24 cellular contexts compared by ENCODE assay signal in genomic region chr1:115474166-115474565, GRCh38.
"Had no signal": no experiment of that assay in that cellular context is flagged by ENCODE, and none has a peak within 500 bp of the region (broad histone marks: within the 10 kb centered on the region; RNA-seq: fewer than 3 reads in every experiment).

No MANE protein-coding gene starts in this region.

- DNase-seq: activated CD4-positive, alpha-beta T cell treated with anti-CD3 and anti-CD28 coated beads, Interleukin-2, amount 10 ng/mL, durations not matched to agents 7 days and 5 days; activated CD8-positive, alpha-beta T cell treated with anti-CD3 and anti-CD28 coated beads for 36 hours; activated gamma-delta T cell treated with Interleukin-2 at 50 U/mL for 16 hours; activated T-cell treated with anti-CD3 and anti-CD28 coated beads, Interleukin-2, amount 50 U/mL, for 1 hour; anterior cingulate cortex; body of pancreas; central memory CD4-positive, alpha-beta T cell; dermis blood vessel endothelial cell; effector memory CD4-positive, alpha-beta T cell; heart right ventricle; kidney; left lung; naive thymus-derived CD4-positive, alpha-beta T cell; retina; sigmoid colon; stimulated activated CD4-positive, alpha-beta T cell treated with anti-CD3 and anti-CD28 coated beads, Interleukin-2, amount 100 ng/mL, for 48 hours; stimulated activated CD8-positive, alpha-beta memory T cell treated with anti-CD3 and anti-CD28 coated beads, Interleukin-4, amount 100 ng/mL, for 48 hours; stimulated activated naive B cell treated with anti-CD40 and anti-IgM and Interleukin-4, amounts not matched to agents 10 μg/mL and 1 μg/mL and 100 μg/mL, for 72 hours; transverse colon; uterus had no signal

- H3K36me3 ChIP-seq: heart right ventricle, left lung, neural progenitor cell, sigmoid colon, transverse colon, uterus had no signal

- ATAC-seq: activated CD4-positive, CD25-positive, alpha-beta regulatory T cell treated with anti-CD3 and anti-CD28 coated beads, Interleukin-2, amount 50 U/mL, for 24 hours; activated CD8-positive, alpha-beta T cell treated with anti-CD3 and anti-CD28 coated beads for 36 hours; body of pancreas; heart right ventricle; left lung; naive thymus-derived CD4-positive, alpha-beta T cell; stimulated activated naive B cell treated with anti-CD40 and anti-IgM and Interleukin-4, amounts not matched to agents 10 μg/mL and 1 μg/mL and 100 μg/mL, for 72 hours had no signal

- H3K4me1 ChIP-seq: left lung, neural progenitor cell, uterus had no signal

- H3K9me3 ChIP-seq: body of pancreas, heart right ventricle, left lung, sigmoid colon, transverse colon, uterus had no signal

- H3K27me3 ChIP-seq: body of pancreas, neural progenitor cell, transverse colon, uterus had no signal

- H3K9ac ChIP-seq: neural progenitor cell had no signal

- H2AFZ ChIP-seq: neural progenitor cell had no signal

- H3K4me2 ChIP-seq: neural progenitor cell, smooth muscle cell had no signal

- H3K27ac ChIP-seq: body of pancreas, heart right ventricle, left lung, neural progenitor cell, sigmoid colon, transverse colon, uterus had no signal

- H3K4me3 ChIP-seq: body of pancreas, heart right ventricle, left lung, lung, neural progenitor cell, sigmoid colon, smooth muscle cell, transverse colon, uterus had no signal
